1 cellular context compared by ENCODE assay signal in the genomic region with DNA sequence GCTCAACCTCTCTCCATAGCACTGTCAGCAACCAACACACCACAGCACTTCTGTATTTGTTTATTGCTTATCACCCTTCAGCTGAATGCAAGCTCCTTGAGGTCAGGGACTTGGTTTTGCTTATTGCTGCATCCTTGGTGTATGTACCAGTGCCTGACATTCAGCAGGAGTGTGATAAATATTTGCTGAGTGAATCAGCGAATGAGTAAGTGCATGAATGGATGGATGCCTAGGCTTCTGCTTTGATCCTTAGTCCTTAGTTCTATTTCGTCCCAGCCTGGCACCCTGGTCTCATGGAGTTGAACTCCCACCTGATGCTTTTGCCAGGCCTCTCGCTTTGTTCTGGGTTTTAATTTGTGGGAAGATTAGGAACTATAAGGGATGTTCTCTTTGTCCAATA.
TF ChIP-seq lines count a peak whose summit lies in the region.

No MANE protein-coding gene starts in this region.

TF ChIP-seq in IMR-90, 13 proteins besides CTCF, POLR2A, EP300 and RAD21 (continued from another document):
- TF ChIP-seq CEBPB (IDR thresholded peaks at IDR 0.05; ENCODE audit: low read depth, low read length): no peak
